In the genomic region with DNA sequence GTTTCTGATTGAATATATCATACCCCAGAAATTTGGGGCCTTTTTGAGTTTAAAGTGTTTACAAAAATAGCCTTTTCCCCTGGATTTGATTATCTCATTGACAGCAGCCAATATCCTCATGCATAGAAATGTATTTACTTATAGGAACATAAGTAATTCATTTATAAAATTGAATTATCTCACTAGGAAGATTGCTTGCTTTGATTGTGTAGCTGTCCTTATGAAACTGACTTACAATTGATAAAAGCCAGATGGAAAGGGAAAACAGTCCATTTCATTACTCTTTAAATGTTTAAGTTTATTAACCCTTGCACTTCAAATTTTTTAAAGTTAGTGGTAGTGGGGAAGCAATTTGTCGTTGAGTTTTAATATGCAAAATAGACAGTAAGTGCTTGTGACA, we compare ENCODE assay signal across 29 cellular contexts.
"Had no signal": no experiment of that assay in that cellular context is flagged by ENCODE, and none has a peak within 500 bp of the region (broad histone marks: within the 10 kb centered on the region; RNA-seq: fewer than 3 reads in every experiment).

No MANE protein-coding gene starts in this region.

- H3K4me2 ChIP-seq: hepatocyte had no signal

- H3K4me3 Mint-ChIP-seq: dendritic cell treated with granulocyte-macrophage colony-stimulating factor and Interleukin-4, amounts not matched to agents 40 ng/mL and 50 ng/mL, for 4 days; effector memory CD8-positive, alpha-beta T cell; endodermal cell had no signal

- H3K27ac ChIP-seq: coronary artery, dorsolateral prefrontal cortex, epithelial cell of prostate, esophagus muscularis mucosa, esophagus squamous epithelium, foreskin keratinocyte, gastrocnemius medialis, gastroesophageal sphincter, heart left ventricle, heart right ventricle, hepatocyte had no signal

- FAIRE-seq: endometrium, endothelial cell of umbilical vein, frontal cortex had no signal

- H3K9me3 ChIP-seq: esophagus muscularis mucosa, esophagus squamous epithelium, gastrocnemius medialis, gastroesophageal sphincter, heart left ventricle, heart right ventricle had no signal

- H3K36me3 ChIP-seq: esophagus muscularis mucosa, esophagus squamous epithelium, gastrocnemius medialis, gastroesophageal sphincter, heart left ventricle, heart right ventricle had no signal

- H3K9me3 Mint-ChIP-seq: dendritic cell treated with granulocyte-macrophage colony-stimulating factor and Interleukin-4, amounts not matched to agents 40 ng/mL and 50 ng/mL, for 4 days; effector memory CD8-positive, alpha-beta T cell had no signal

- H3K27ac Mint-ChIP-seq: dendritic cell treated with granulocyte-macrophage colony-stimulating factor and Interleukin-4, amounts not matched to agents 40 ng/mL and 50 ng/mL, for 4 days; effector memory CD8-positive, alpha-beta T cell; endodermal cell had no signal

- H3K27me3 Mint-ChIP-seq: dendritic cell treated with granulocyte-macrophage colony-stimulating factor and Interleukin-4, amounts not matched to agents 40 ng/mL and 50 ng/mL, for 4 days; effector memory CD8-positive, alpha-beta T cell had no signal

- ATAC-seq: effector memory CD8-positive, alpha-beta T cell; esophagus mucosa; foreskin keratinocyte; gastrocnemius medialis; gastroesophageal sphincter; heart left ventricle; heart right ventricle had no signal

- H3K27me3 ChIP-seq: esophagus muscularis mucosa, esophagus squamous epithelium, foreskin keratinocyte, gastrocnemius medialis, gastroesophageal sphincter, heart left ventricle, hepatocyte had no signal

- H3K79me2 ChIP-seq: hepatocyte had no signal

- H3K4me1 ChIP-seq: esophagus muscularis mucosa, esophagus squamous epithelium, foreskin keratinocyte, gastrocnemius medialis, gastroesophageal sphincter, heart left ventricle, heart right ventricle had no signal

- H3K4me3 ChIP-seq: coronary artery, dorsolateral prefrontal cortex, esophagus muscularis mucosa, esophagus squamous epithelium, gastrocnemius medialis, gastroesophageal sphincter, heart left ventricle, heart right ventricle, hepatocyte had no signal

- DNase-seq: cortex of kidney; dermis blood vessel endothelial cell; dorsolateral prefrontal cortex; effector CD4-positive, alpha-beta T cell; effector CD8-positive, alpha-beta T cell; effector memory CD4-positive, alpha-beta T cell; effector memory CD8-positive, alpha-beta T cell; endodermal cell; erythroblast; esophagus squamous epithelium; foreskin fibroblast; foreskin keratinocyte; foreskin melanocyte; gastrocnemius medialis; glutamatergic neuron; head of caudate nucleus; heart left ventricle; heart right ventricle; hippocampal formation had no signal

- H2AFZ ChIP-seq: hepatocyte had no signal
